4 cellular contexts compared by ENCODE assay signal in genomic region chr19:44971451-44971850, GRCh38. TPM values are rescaled to one million over a fixed set of nuclear protein-coding genes. Genes with fewer than 3 reads are reported as not detected.
"Had no signal": no experiment of that assay in that cellular context is flagged by ENCODE, and none has a peak within 500 bp of the region (broad histone marks: within the 10 kb centered on the region; RNA-seq: fewer than 3 reads in every experiment).

No MANE protein-coding gene starts in this region.

RNA-seq across cellular contexts. Expression of gene APOC2, which starts 25.6 kb away (rescaled TPM):
- total RNA-seq: LHCN-M2, M059J, MCF 10A, NCI-H460 had no signal

RNA-seq across cellular contexts. Expression of gene APOC4, which starts 29.4 kb away (rescaled TPM):
- total RNA-seq: LHCN-M2, M059J, MCF 10A, NCI-H460 had no signal
